Comparison of ENCODE assay signal across 1 cellular context in the genomic region with DNA sequence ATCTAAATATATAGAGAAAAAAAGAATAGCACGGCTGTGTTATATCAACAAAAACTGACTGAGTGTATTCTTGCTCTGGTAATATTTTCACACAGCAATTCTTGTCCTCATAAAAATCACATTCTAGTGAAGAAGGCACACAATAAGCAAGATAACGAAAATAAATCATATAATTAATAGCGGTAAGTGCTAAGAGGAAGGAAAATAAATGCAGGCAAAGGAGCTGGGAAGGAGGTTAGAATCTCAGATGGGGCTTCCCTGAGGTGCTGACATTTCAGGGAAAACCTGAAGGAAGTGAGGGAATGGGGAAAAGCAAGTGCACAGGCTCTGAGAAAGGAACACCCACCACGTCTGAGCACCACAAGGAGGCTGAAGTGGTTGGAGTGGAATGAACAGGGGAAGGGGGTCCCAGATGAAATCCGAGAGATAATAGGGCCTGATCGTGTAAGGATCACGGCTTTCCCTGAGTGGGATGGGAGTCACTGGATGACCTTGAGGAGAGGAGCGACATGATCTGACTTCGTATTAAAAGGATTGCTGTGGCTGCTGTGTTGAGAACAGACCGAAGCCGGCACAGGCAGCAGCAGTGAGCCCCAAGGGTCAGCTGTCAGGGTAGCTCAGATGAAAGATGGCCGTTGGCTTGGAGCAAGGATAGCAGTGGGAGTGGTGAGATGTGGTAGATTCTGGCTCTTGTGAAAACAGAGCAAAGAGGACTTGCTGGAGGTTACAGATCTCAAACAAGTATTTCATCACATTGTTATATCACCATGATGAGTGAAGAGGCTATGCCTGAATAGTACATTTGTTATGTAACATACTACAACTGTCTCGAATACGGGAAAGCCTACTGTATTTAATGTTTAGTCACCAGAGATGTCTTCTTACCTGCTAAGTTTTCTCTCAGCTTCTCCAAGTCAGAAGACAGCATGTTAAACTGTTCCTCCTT.
TF ChIP-seq lines count a peak whose summit lies in the region.

No MANE protein-coding gene starts in this region.

TF ChIP-seq in K562, 482 proteins besides CTCF, POLR2A, EP300 and RAD21 (continued from another document and continues in another):
- TF ChIP-seq, protein P1, sequence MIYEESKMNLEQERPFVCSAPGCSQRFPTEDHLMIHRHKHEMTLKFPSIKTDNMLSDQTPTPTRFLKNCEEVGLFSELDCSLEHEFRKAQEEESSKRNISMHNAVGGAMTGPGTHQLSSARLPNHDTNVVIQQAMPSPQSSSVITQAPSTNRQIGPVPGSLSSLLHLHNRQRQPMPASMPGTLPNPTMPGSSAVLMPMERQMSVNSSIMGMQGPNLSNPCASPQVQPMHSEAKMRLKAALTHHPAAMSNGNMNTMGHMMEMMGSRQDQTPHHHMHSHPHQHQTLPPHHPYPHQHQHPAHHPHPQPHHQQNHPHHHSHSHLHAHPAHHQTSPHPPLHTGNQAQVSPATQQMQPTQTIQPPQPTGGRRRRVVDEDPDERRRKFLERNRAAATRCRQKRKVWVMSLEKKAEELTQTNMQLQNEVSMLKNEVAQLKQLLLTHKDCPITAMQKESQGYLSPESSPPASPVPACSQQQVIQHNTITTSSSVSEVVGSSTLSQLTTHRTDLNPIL (CRISPR knock-in tag; IDR thresholded peaks at IDR 0.05), result no peak
- TF ChIP-seq, protein P2, sequence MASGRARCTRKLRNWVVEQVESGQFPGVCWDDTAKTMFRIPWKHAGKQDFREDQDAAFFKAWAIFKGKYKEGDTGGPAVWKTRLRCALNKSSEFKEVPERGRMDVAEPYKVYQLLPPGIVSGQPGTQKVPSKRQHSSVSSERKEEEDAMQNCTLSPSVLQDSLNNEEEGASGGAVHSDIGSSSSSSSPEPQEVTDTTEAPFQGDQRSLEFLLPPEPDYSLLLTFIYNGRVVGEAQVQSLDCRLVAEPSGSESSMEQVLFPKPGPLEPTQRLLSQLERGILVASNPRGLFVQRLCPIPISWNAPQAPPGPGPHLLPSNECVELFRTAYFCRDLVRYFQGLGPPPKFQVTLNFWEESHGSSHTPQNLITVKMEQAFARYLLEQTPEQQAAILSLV (tag; IDR thresholded peaks at IDR 0.05), result peak; percentile 86
- TF ChIP-seq RUNX1 (IDR thresholded peaks at IDR 0.05; ENCODE audit: low read depth), result no peak
- TF ChIP-seq, protein P3, sequence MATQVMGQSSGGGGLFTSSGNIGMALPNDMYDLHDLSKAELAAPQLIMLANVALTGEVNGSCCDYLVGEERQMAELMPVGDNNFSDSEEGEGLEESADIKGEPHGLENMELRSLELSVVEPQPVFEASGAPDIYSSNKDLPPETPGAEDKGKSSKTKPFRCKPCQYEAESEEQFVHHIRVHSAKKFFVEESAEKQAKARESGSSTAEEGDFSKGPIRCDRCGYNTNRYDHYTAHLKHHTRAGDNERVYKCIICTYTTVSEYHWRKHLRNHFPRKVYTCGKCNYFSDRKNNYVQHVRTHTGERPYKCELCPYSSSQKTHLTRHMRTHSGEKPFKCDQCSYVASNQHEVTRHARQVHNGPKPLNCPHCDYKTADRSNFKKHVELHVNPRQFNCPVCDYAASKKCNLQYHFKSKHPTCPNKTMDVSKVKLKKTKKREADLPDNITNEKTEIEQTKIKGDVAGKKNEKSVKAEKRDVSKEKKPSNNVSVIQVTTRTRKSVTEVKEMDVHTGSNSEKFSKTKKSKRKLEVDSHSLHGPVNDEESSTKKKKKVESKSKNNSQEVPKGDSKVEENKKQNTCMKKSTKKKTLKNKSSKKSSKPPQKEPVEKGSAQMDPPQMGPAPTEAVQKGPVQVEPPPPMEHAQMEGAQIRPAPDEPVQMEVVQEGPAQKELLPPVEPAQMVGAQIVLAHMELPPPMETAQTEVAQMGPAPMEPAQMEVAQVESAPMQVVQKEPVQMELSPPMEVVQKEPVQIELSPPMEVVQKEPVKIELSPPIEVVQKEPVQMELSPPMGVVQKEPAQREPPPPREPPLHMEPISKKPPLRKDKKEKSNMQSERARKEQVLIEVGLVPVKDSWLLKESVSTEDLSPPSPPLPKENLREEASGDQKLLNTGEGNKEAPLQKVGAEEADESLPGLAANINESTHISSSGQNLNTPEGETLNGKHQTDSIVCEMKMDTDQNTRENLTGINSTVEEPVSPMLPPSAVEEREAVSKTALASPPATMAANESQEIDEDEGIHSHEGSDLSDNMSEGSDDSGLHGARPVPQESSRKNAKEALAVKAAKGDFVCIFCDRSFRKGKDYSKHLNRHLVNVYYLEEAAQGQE (CRISPR knock-in tag; IDR thresholded peaks at IDR 0.05; ENCODE audit: low read depth), result peak; percentile 27; the same call in 1 of the 2 replicates
- no peak for TF ChIP-seq ZNF274 (IDR thresholded peaks at IDR 0.05; ENCODE audit: borderline replicate concordance, low read depth, low read length)
- TF ChIP-seq, protein P4, sequence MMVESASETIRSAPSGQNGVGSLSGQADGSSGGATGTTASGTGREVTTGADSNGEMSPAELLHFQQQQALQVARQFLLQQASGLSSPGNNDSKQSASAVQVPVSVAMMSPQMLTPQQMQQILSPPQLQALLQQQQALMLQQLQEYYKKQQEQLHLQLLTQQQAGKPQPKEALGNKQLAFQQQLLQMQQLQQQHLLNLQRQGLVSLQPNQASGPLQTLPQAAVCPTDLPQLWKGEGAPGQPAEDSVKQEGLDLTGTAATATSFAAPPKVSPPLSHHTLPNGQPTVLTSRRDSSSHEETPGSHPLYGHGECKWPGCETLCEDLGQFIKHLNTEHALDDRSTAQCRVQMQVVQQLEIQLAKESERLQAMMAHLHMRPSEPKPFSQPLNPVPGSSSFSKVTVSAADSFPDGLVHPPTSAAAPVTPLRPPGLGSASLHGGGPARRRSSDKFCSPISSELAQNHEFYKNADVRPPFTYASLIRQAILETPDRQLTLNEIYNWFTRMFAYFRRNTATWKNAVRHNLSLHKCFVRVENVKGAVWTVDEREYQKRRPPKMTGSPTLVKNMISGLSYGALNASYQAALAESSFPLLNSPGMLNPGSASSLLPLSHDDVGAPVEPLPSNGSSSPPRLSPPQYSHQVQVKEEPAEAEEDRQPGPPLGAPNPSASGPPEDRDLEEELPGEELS (CRISPR knock-in tag; IDR thresholded peaks at IDR 0.05; ENCODE audit: borderline replicate concordance), result no peak
- TF ChIP-seq TEAD4 (IDR thresholded peaks at IDR 0.05; ENCODE audit: low read length), result peak; percentile 24; the same call in 1 of the 2 replicates
- TF ChIP-seq TEAD4 (CRISPR knock-in tag; IDR thresholded peaks at IDR 0.05; ENCODE audit: borderline replicate concordance), result no peak
- TF ChIP-seq POLR2H (tag; IDR thresholded peaks at IDR 0.05; ENCODE audit: low read depth), result peak; percentile 44; the same call in 1 of the 2 replicates
- TF ChIP-seq ZNF311 (CRISPR knock-in tag; IDR thresholded peaks at IDR 0.05), result no peak
- no peak; the same call in 1 of the 2 replicates for TF ChIP-seq PTRF (tag; IDR thresholded peaks at IDR 0.05)
- no peak for TF ChIP-seq GATAD2A (IDR thresholded peaks at IDR 0.05)
- TF ChIP-seq TAF9B (IDR thresholded peaks at IDR 0.05; ENCODE audit: partially characterized antibody), result no peak
- no peak for TF ChIP-seq RBM14 (IDR thresholded peaks at IDR 0.05; ENCODE audit: borderline replicate concordance, insufficient read depth, low read depth, low read length)
- TF ChIP-seq RBFOX2 (IDR thresholded peaks at IDR 0.05; ENCODE audit: low read depth, low read length), result peak; percentile 57
- no peak for TF ChIP-seq NONO (IDR thresholded peaks at IDR 0.05; ENCODE audit: low read depth in 2 of 2, low read length in 1 of 2)
- TF ChIP-seq, protein P5, sequence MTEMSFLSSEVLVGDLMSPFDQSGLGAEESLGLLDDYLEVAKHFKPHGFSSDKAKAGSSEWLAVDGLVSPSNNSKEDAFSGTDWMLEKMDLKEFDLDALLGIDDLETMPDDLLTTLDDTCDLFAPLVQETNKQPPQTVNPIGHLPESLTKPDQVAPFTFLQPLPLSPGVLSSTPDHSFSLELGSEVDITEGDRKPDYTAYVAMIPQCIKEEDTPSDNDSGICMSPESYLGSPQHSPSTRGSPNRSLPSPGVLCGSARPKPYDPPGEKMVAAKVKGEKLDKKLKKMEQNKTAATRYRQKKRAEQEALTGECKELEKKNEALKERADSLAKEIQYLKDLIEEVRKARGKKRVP (CRISPR knock-in tag; IDR thresholded peaks at IDR 0.05), result peak; percentile 97
- TF ChIP-seq, protein P6, sequence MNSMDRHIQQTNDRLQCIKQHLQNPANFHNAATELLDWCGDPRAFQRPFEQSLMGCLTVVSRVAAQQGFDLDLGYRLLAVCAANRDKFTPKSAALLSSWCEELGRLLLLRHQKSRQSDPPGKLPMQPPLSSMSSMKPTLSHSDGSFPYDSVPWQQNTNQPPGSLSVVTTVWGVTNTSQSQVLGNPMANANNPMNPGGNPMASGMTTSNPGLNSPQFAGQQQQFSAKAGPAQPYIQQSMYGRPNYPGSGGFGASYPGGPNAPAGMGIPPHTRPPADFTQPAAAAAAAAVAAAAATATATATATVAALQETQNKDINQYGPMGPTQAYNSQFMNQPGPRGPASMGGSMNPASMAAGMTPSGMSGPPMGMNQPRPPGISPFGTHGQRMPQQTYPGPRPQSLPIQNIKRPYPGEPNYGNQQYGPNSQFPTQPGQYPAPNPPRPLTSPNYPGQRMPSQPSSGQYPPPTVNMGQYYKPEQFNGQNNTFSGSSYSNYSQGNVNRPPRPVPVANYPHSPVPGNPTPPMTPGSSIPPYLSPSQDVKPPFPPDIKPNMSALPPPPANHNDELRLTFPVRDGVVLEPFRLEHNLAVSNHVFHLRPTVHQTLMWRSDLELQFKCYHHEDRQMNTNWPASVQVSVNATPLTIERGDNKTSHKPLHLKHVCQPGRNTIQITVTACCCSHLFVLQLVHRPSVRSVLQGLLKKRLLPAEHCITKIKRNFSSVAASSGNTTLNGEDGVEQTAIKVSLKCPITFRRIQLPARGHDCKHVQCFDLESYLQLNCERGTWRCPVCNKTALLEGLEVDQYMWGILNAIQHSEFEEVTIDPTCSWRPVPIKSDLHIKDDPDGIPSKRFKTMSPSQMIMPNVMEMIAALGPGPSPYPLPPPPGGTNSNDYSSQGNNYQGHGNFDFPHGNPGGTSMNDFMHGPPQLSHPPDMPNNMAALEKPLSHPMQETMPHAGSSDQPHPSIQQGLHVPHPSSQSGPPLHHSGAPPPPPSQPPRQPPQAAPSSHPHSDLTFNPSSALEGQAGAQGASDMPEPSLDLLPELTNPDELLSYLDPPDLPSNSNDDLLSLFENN (IDR thresholded peaks at IDR 0.05; ENCODE audit: low read depth in 2 of 2, low read length in 2 of 2), result no peak
- TF ChIP-seq RCOR1 (IDR thresholded peaks at IDR 0.05; ENCODE audit: borderline replicate concordance in 1 of 2, low read depth in 2 of 2, low read length in 2 of 2), result peak in 1 of 2 experiments; percentile 79; a peak in 2 of 4 replicates
- TF ChIP-seq HMG20A (CRISPR knock-in tag; conservative IDR thresholded peaks at IDR 0.05), result no peak
- 0 out of 2 replicates have a peak, but pooled peaks have one; percentile 37 for TF ChIP-seq KLF13 (tag; IDR thresholded peaks at IDR 0.05; ENCODE audit: borderline replicate concordance, low read depth)
- TF ChIP-seq ZNF507 (tag; conservative IDR thresholded peaks at IDR 0.05), result no peak
- peak in 1 of 2 experiments; percentile 50; a peak in 1 of 4 replicates for TF ChIP-seq FOXA3 (CRISPR knock-in tag; conservative IDR thresholded peaks at IDR 0.05 in 1 of 2, IDR thresholded peaks at IDR 0.05 in 1 of 2)
- no peak for TF ChIP-seq SRSF9 (IDR thresholded peaks at IDR 0.05; ENCODE audit: borderline replicate concordance, low read depth, low read length)
- TF ChIP-seq, protein P7, sequence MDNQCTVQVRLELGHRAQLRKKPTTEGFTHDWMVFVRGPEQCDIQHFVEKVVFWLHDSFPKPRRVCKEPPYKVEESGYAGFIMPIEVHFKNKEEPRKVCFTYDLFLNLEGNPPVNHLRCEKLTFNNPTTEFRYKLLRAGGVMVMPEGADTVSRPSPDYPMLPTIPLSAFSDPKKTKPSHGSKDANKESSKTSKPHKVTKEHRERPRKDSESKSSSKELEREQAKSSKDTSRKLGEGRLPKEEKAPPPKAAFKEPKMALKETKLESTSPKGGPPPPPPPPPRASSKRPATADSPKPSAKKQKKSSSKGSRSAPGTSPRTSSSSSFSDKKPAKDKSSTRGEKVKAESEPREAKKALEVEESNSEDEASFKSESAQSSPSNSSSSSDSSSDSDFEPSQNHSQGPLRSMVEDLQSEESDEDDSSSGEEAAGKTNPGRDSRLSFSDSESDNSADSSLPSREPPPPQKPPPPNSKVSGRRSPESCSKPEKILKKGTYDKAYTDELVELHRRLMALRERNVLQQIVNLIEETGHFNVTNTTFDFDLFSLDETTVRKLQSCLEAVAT (IDR thresholded peaks at IDR 0.05), result no peak
- no peak for TF ChIP-seq NR1H2 (CRISPR knock-in tag; IDR thresholded peaks at IDR 0.05)
- TF ChIP-seq, protein P8, sequence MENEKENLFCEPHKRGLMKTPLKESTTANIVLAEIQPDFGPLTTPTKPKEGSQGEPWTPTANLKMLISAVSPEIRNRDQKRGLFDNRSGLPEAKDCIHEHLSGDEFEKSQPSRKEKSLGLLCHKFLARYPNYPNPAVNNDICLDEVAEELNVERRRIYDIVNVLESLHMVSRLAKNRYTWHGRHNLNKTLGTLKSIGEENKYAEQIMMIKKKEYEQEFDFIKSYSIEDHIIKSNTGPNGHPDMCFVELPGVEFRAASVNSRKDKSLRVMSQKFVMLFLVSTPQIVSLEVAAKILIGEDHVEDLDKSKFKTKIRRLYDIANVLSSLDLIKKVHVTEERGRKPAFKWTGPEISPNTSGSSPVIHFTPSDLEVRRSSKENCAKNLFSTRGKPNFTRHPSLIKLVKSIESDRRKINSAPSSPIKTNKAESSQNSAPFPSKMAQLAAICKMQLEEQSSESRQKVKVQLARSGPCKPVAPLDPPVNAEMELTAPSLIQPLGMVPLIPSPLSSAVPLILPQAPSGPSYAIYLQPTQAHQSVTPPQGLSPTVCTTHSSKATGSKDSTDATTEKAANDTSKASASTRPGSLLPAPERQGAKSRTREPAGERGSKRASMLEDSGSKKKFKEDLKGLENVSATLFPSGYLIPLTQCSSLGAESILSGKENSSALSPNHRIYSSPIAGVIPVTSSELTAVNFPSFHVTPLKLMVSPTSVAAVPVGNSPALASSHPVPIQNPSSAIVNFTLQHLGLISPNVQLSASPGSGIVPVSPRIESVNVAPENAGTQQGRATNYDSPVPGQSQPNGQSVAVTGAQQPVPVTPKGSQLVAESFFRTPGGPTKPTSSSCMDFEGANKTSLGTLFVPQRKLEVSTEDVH (IDR thresholded peaks at IDR 0.05; ENCODE audit: low read depth, partially characterized antibody), result no peak
